23 cellular contexts compared by ENCODE assay signal in the genomic region with DNA sequence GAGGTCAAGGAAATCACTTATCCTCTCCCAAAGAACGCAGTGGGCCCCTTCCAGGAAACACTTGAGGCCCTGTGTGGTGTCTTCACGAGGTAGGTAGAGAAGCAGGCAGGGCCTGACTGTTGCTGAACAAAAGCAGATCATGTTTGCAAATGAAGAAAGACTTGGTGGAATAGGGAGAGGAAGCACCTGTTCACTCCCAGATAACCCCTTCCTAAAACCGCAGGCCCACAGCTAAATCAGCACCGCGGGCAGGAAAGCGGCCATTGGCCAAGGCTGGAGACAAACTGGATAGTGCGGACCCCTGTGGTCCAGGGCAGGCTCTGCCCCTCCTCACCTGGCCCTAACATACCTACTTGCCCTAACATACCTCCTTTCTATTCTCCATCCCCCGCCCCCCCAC.
"Had no signal": no experiment of that assay in that cellular context is flagged by ENCODE, and none has a peak within 500 bp of the region (broad histone marks: within the 10 kb centered on the region; RNA-seq: fewer than 3 reads in every experiment).

No MANE protein-coding gene starts in this region.

- FAIRE-seq: keratinocyte, pancreas, TTC549 had no signal

- H3K4me1 ChIP-seq: gastroesophageal sphincter, pancreas, psoas muscle, spleen, vagina had no signal

- ATAC-seq: activated CD8-positive, alpha-beta memory T cell treated with anti-CD3 and anti-CD28 coated beads, Interleukin-2, amount 10 ng/mL, durations not matched to agents 7 days and 5 days; activated CD8-positive, alpha-beta T cell treated with anti-CD3 and anti-CD28 coated beads for 36 hours; effector memory CD8-positive, alpha-beta T cell; gastroesophageal sphincter; left colon; pancreas; psoas muscle had no signal

- DNase-seq: activated CD4-positive, alpha-beta T cell treated with anti-CD3 and anti-CD28 coated beads, Interleukin-2, amount 10 ng/mL, durations not matched to agents 24 days and 14 days; activated CD8-positive, alpha-beta memory T cell treated with anti-CD3 and anti-CD28 coated beads, Interleukin-2, amount 10 ng/mL, durations not matched to agents 7 days and 5 days; activated CD8-positive, alpha-beta T cell treated with anti-CD3 and anti-CD28 coated beads for 36 hours; activated gamma-delta T cell; activated T-cell treated with anti-CD3 and anti-CD28 coated beads for 4 hours; aorta; brain microvascular endothelial cell; caudate nucleus; effector memory CD8-positive, alpha-beta T cell; head of caudate nucleus; left colon; nephron progenitor cell; pancreas; psoas muscle; spleen; stimulated activated CD4-positive, alpha-beta T cell treated with anti-CD3 and anti-CD28 coated beads, Interleukin-4, amount 100 ng/mL, for 24 hours; stimulated activated naive CD4-positive, alpha-beta T cell treated with Interleukin-2 at 50 U/mL for 16 hours had no signal

- H3K9me3 ChIP-seq: gastroesophageal sphincter, pancreas, psoas muscle, right atrium auricular region, spleen, thoracic aorta, vagina had no signal

- H3K36me3 ChIP-seq: brain microvascular endothelial cell, gastroesophageal sphincter, pancreas, right atrium auricular region, spleen, thoracic aorta, vagina had no signal

- H3K4me3 ChIP-seq: gastroesophageal sphincter, pancreas, psoas muscle, right atrium auricular region, spleen, thoracic aorta, vagina had no signal

- H3K27me3 ChIP-seq: brain microvascular endothelial cell, gastroesophageal sphincter, pancreas, right atrium auricular region, vagina had no signal

- H3K27ac ChIP-seq: brain microvascular endothelial cell, gastroesophageal sphincter, pancreas, psoas muscle, right atrium auricular region, spleen, thoracic aorta, vagina had no signal
